In genomic region chr3:6416049-6416661, GRCh38 we compare ENCODE assay signal across 29 cellular contexts.
"Had no signal": no experiment of that assay in that cellular context is flagged by ENCODE, and none has a peak within 500 bp of the region (broad histone marks: within the 10 kb centered on the region; RNA-seq: fewer than 3 reads in every experiment).

No MANE protein-coding gene starts in this region.

- H3K36me3 ChIP-seq: heart left ventricle, pancreas, sigmoid colon, upper lobe of left lung, vagina had no signal

- H3K4me3 ChIP-seq: heart left ventricle, pancreas, psoas muscle, sigmoid colon, upper lobe of left lung, vagina had no signal

- H3K27me3 ChIP-seq: heart left ventricle, pancreas, sigmoid colon, upper lobe of left lung, vagina had no signal

- H3K27ac ChIP-seq: heart left ventricle, pancreas, psoas muscle, sigmoid colon, upper lobe of left lung, vagina had no signal

- DNase-seq: activated CD4-positive, alpha-beta T cell treated with anti-CD3 and anti-CD28 coated beads for 4 hours; activated CD4-positive, alpha-beta T cell treated with anti-CD3 and anti-CD28 coated beads, Interleukin-2, amount 50 U/mL, for 4 hours; activated CD4-positive, CD25-positive, alpha-beta regulatory T cell; activated naive CD4-positive, alpha-beta T cell; activated T-cell treated with anti-CD3 and anti-CD28 coated beads for 4 hours; activated T-cell treated with anti-CD3 and anti-CD28 coated beads, Interleukin-2, amount 50 U/mL, for 72 hours; anterior cingulate cortex; endodermal cell; foreskin fibroblast; heart left ventricle; hypothalamus; immature natural killer cell; kidney; left colon; midbrain; naive thymus-derived CD4-positive, alpha-beta T cell; nucleus accumbens; pancreas; psoas muscle; sigmoid colon; small intestine; stimulated activated CD4-positive, alpha-beta T cell treated with anti-CD3 and anti-CD28 coated beads, Interleukin-4, amount 100 ng/mL, for 24 hours; stimulated activated naive CD8-positive, alpha-beta T cell treated with anti-CD3 and anti-CD28 coated beads, Interleukin-15, amount 100 ng/mL, for 72 hours; substantia nigra; upper lobe of left lung had no signal

- H3K4me1 ChIP-seq: heart left ventricle, pancreas, psoas muscle, sigmoid colon, upper lobe of left lung, vagina had no signal

- H3K9me3 ChIP-seq: pancreas, sigmoid colon, upper lobe of left lung, vagina had no signal

- ATAC-seq: activated naive CD4-positive, alpha-beta T cell treated with anti-CD3 and anti-CD28 coated beads, Interleukin-2, amount 50 U/mL, for 72 hours; activated T-cell treated with anti-CD3 and anti-CD28 coated beads, Interleukin-2, amount 50 U/mL, for 72 hours; esophagus mucosa; heart left ventricle; left colon; naive thymus-derived CD4-positive, alpha-beta T cell; pancreas; psoas muscle; stimulated activated effector memory CD8-positive, alpha-beta T cell treated with anti-CD3 and anti-CD28 coated beads, Interleukin-12 subunit alpha, Interleukin-12 subunit beta, amount 100 ng/mL, for 72 hours; stimulated activated naive CD8-positive, alpha-beta T cell treated with anti-CD3 and anti-CD28 coated beads, Interleukin-15, amount 100 ng/mL, for 72 hours had no signal
